ENCODE assay signal across 10 cellular contexts in genomic region chr19:55405638-55406037, GRCh38. TPM values are rescaled to one million over a fixed set of nuclear protein-coding genes. Genes with fewer than 3 reads are reported as not detected.
DNase-seq lines count a peak whose midpoint lies in the region; ATAC-seq and TF ChIP-seq lines count a peak whose summit lies in the region.
"Had no signal": no experiment of that assay in that cellular context is flagged by ENCODE, and none has a peak within 500 bp of the region (broad histone marks: within the 10 kb centered on the region; RNA-seq: fewer than 3 reads in every experiment).

No MANE protein-coding gene starts in this region.

- H3K9me3 ChIP-seq in HUES48 (ENCODE audit: control insufficient read depth, insufficient read depth, low read length) (no peaks in the 10 kb centered on the region), mucosa of stomach (ENCODE audit: control insufficient read depth, low read length) (no peaks in the 10 kb centered on the region)

- H3K4me1 ChIP-seq in HUES48 (ENCODE audit: control insufficient read depth, insufficient read depth, low read length) (peaks cover 12% of the 10 kb centered on the region), mucosa of stomach (ENCODE audit: control insufficient read depth, insufficient read depth, low read length) (peaks cover 16% of the 10 kb centered on the region)

- POLR2A ChIA-PET in activated naive CD8-positive, alpha-beta T cell treated with anti-CD3 and anti-CD28 coated beads, Interleukin-2, amount 10 ng/mL, durations not matched to agents 7 days and 5 days (lab: Charles Lee), result interaction anchor here (1.5 to 12.9 kb wide), 5 partner anchors 15 to 151 kb away, joined by 3 to 211 read pairs (median 43); partner anchors contain the start of genes RPL28 and TMEM238

- TF ChIP-seq CTCF in CD14-positive monocyte (IDR thresholded peaks at IDR 0.05), result no peak
- no peak for TF ChIP-seq CTCF in dorsolateral prefrontal cortex (IDR thresholded peaks at IDR 0.05 in 54 of 56, conservative IDR thresholded peaks at IDR 0.05 in 2 of 56; ENCODE audit: low read depth in 1 of 56, partially characterized antibody in 56 of 56)

- peaks cover 35% of the 10 kb centered on the region for H3K4me1 Mint-ChIP-seq in CD14-positive monocyte
- H3K4me1 Mint-ChIP-seq in activated naive CD8-positive, alpha-beta T cell treated with anti-CD3 and anti-CD28 coated beads, Interleukin-2, amount 10 ng/mL, durations not matched to agents 7 days and 5 days, result peaks cover 36% of the 10 kb centered on the region

- peaks cover 42 to 55% of the 10 kb centered on the region in 2 donors for H3K36me3 Mint-ChIP-seq in CD14-positive monocyte
- H3K36me3 Mint-ChIP-seq in activated naive CD8-positive, alpha-beta T cell treated with anti-CD3 and anti-CD28 coated beads, Interleukin-2, amount 10 ng/mL, durations not matched to agents 7 days and 5 days, result peaks cover 48% of the 10 kb centered on the region

- intact Hi-C loops in CD14-positive monocyte (cut with micrococcal nuclease), result loop anchor here (2.0 to 10.0 kb wide), 2 partner anchors 19 to 199 kb away; partner anchors contain the start of genes ZNF524 (in 1 of the 2) and ZNF865 (in 1 of the 2)
- intact Hi-C loops in dorsolateral prefrontal cortex (cut with DNase I), result no loop called here

- peak overlapping the region in 6 of 7 donors; percentile 2 to 96 (median 80) for H3K27ac Mint-ChIP-seq in CD14-positive monocyte
- H3K27ac Mint-ChIP-seq in activated naive CD8-positive, alpha-beta T cell treated with anti-CD3 and anti-CD28 coated beads, Interleukin-2, amount 10 ng/mL, durations not matched to agents 7 days and 5 days, result peak overlapping the region; percentile 99

- H3K36me3 ChIP-seq in HUES48 (ENCODE audit: control insufficient read depth, insufficient read depth, low read length), result peaks cover 55% of the 10 kb centered on the region
- H3K36me3 ChIP-seq in mucosa of stomach (ENCODE audit: control insufficient read depth, insufficient read depth, low read length), result peaks cover 12% of the 10 kb centered on the region

- peaks cover 1 to 5% (median 4%) of the 10 kb centered on the region in 3 donors for H3K27me3 Mint-ChIP-seq in CD14-positive monocyte (ENCODE audit: low read depth in 3 of 3)
- no peaks in the 10 kb centered on the region for H3K27me3 Mint-ChIP-seq in activated naive CD8-positive, alpha-beta T cell treated with anti-CD3 and anti-CD28 coated beads, Interleukin-2, amount 10 ng/mL, durations not matched to agents 7 days and 5 days

- ATAC-seq in activated naive CD8-positive, alpha-beta T cell treated with anti-CD3 and anti-CD28 coated beads, Interleukin-2, amount 10 ng/mL, durations not matched to agents 7 days and 5 days (ENCODE audit: low read depth), result no peak
- ATAC-seq in GM19463 (IDR thresholded peaks at IDR 0.05; ENCODE audit: unreplicated experiment), result no peak

- no peak overlapping the region for H3K9ac ChIP-seq in HUES48 (ENCODE audit: low read depth, low read length)
- peak overlapping the region; percentile 3 for H3K9ac ChIP-seq in mucosa of stomach (ENCODE audit: low read length)

- no peak overlapping the region for H3K27ac ChIP-seq in HUES48 (ENCODE audit: low read depth, low read length)
- H3K27ac ChIP-seq in dorsolateral prefrontal cortex, result peak overlapping the region in 8 of 59 donors; percentile 2 to 96 (median 8)
- H3K27ac ChIP-seq: epithelial cell of prostate had no signal

- DNase-seq in CD14-positive monocyte (ENCODE audit: low spot score) (no peak), dorsolateral prefrontal cortex (no peak), GDM1 (lab: John Stamatoyannopoulos, UW) (no peak)
- DNase-seq in activated naive CD8-positive, alpha-beta T cell treated with anti-CD3 and anti-CD28 coated beads, Interleukin-2, amount 10 ng/mL, durations not matched to agents 7 days and 5 days, result no peak
- no peak for DNase-seq in stimulated activated CD4-positive, alpha-beta T cell treated with anti-CD3 and anti-CD28 coated beads, Interleukin-1b, Interleukin-23, amount 100 ng/mL, for 48 hours
- DNase-seq: midbrain had no signal

- H3K27me3 ChIP-seq in HUES48 (ENCODE audit: control insufficient read depth, insufficient read depth, low read length) (no peaks in the 10 kb centered on the region), mucosa of stomach (ENCODE audit: control insufficient read depth, insufficient read depth, low read length) (no peaks in the 10 kb centered on the region), dorsolateral prefrontal cortex (no peaks in the 10 kb centered on the region)

- H3K9me3 Mint-ChIP-seq in CD14-positive monocyte, result peaks cover 0 to 12% (median 2%) of the 10 kb centered on the region in 7 donors
- H3K9me3 Mint-ChIP-seq in activated naive CD8-positive, alpha-beta T cell treated with anti-CD3 and anti-CD28 coated beads, Interleukin-2, amount 10 ng/mL, durations not matched to agents 7 days and 5 days, result peaks cover 11% of the 10 kb centered on the region

- H3K4me3 ChIP-seq in HUES48 (ENCODE audit: low read depth, low read length) (peak overlapping the region; percentile 89), mucosa of stomach (ENCODE audit: low read length) (no peak overlapping the region), dorsolateral prefrontal cortex (peak overlapping the region in 13 of 59 donors; percentile 7 to 98 (median 94))

- peak overlapping the region; percentile 6 to 41 for H3K4me3 Mint-ChIP-seq in CD14-positive monocyte
- peak overlapping the region; percentile 95 for H3K4me3 Mint-ChIP-seq in activated naive CD8-positive, alpha-beta T cell treated with anti-CD3 and anti-CD28 coated beads, Interleukin-2, amount 10 ng/mL, durations not matched to agents 7 days and 5 days

RNA-seq across cellular contexts. Expression of gene UBE2S, which starts 1.9 kb away (rescaled TPM):
- 10 to 100 TPM; 16.1 to 21.9 TPM for polyA plus RNA-seq in CD14-positive monocyte
- total RNA-seq in activated naive CD8-positive, alpha-beta T cell treated with anti-CD3 and anti-CD28 coated beads, Interleukin-2, amount 10 ng/mL, durations not matched to agents 7 days and 5 days, result 100 to 1,000 TPM; 184 to 203 TPM
- 10 to 100 TPM; 22.0 to 70.5 (median 39.8) TPM for total RNA-seq in dorsolateral prefrontal cortex

RNA-seq across cellular contexts. Expression of gene RPL28, which starts 19.9 kb away (rescaled TPM):
- polyA plus RNA-seq in CD14-positive monocyte, result 100 to 1,000 TPM; 199 to 208 TPM
- 1,000 to 10,000 TPM; 3,030 to 3,043 TPM for total RNA-seq in activated naive CD8-positive, alpha-beta T cell treated with anti-CD3 and anti-CD28 coated beads, Interleukin-2, amount 10 ng/mL, durations not matched to agents 7 days and 5 days
- total RNA-seq in dorsolateral prefrontal cortex, result 100 to 1,000 TPM; 315 to 923 (median 541) TPM

RNA-seq across cellular contexts. Expression of gene TMEM238, which starts 21.5 kb away (rescaled TPM):
- polyA plus RNA-seq in CD14-positive monocyte, result not detected
- 10 to 100 TPM; 17.0 to 19.8 TPM for total RNA-seq in activated naive CD8-positive, alpha-beta T cell treated with anti-CD3 and anti-CD28 coated beads, Interleukin-2, amount 10 ng/mL, durations not matched to agents 7 days and 5 days
- 1 to 10 TPM in 72 of 120 experiments, under 1 TPM in 39, not detected in 9; 0.39 to 3.3 (median 1.2) TPM for total RNA-seq in dorsolateral prefrontal cortex

RNA-seq across cellular contexts. Expression of gene TMEM190, which starts 29.0 kb away (rescaled TPM):
- not detected for polyA plus RNA-seq in CD14-positive monocyte
- not detected for total RNA-seq in activated naive CD8-positive, alpha-beta T cell treated with anti-CD3 and anti-CD28 coated beads, Interleukin-2, amount 10 ng/mL, durations not matched to agents 7 days and 5 days
- total RNA-seq in dorsolateral prefrontal cortex, result not detected

RNA-seq across cellular contexts. Expression of gene IL11, which starts 35.4 kb away (rescaled TPM):
- not detected for polyA plus RNA-seq in CD14-positive monocyte
- under 1 TPM; 0.53 to 0.60 TPM for total RNA-seq in activated naive CD8-positive, alpha-beta T cell treated with anti-CD3 and anti-CD28 coated beads, Interleukin-2, amount 10 ng/mL, durations not matched to agents 7 days and 5 days
- total RNA-seq in dorsolateral prefrontal cortex, result 1 to 10 TPM in 57 of 120 experiments, under 1 TPM in 61, not detected in 2; 0.30 to 2.3 (median 0.98) TPM

Comparison
In these comparisons a context has a peak if more than half of its experiments do, and no peak if none do; other contexts are left out.
1. RNA of gene TMEM238, which starts 21.5 kb away (total RNA-seq): 17.0 to 19.8 TPM in activated naive CD8-positive, alpha-beta T cell treated with anti-CD3 and anti-CD28 coated beads, Interleukin-2, amount 10 ng/mL, durations not matched to agents 7 days and 5 days; 0.39 to 3.3 TPM in dorsolateral prefrontal cortex; every median in the first group is over 4 times any median in the second.
2. intact Hi-C loops: an anchor here in CD14-positive monocyte (2.0 to 10.0 kb wide); none called in dorsolateral prefrontal cortex.